In the genomic region with DNA sequence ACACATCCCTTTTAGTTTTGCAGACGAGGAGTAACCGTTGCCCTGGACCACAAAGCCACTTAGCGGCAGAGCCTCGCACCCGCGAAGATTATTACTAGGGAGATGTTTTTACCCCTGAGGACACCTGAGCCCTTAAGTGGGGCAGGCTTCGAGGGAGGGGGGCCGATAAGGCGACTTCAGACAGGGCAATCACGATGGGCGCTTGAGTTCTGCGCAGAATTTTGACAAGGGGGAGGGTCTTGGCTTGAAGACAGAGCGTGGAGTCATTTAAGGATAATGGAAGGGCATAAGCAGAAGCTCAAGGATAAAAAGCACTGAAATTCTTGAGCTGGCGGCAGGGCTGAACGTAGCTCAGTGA, we compare ENCODE assay signal across 8 cellular contexts. TPM values are rescaled to one million over a fixed set of nuclear protein-coding genes. Genes with fewer than 3 reads are reported as not detected.
DNase-seq lines count a peak whose midpoint lies in the region; ATAC-seq and TF ChIP-seq lines count a peak whose summit lies in the region.

No MANE protein-coding gene starts in this region.

- H3K9ac ChIP-seq in PC-3 (ENCODE audit: low read length) = peak overlapping the region; percentile 69

- intact Hi-C loops in PC-3 (cut with micrococcal nuclease) = loop anchor here (2.0 to 10.0 kb wide), 3 partner anchors 57 to 129 kb away; a partner anchor contains a TSS

- ATAC-seq in HG03175 (IDR thresholded peaks at IDR 0.05; ENCODE audit: unreplicated experiment) (peak; percentile 17), PC-3 (peak; percentile 25), HG02571 (IDR thresholded peaks at IDR 0.05; ENCODE audit: unreplicated experiment) (no peak)

- H3K36me3 ChIP-seq in PC-3 (ENCODE audit: low read depth, low read length) = peaks cover 16% of the 10 kb centered on the region; the same call in 1 of the 2 replicates
- H3K36me3 ChIP-seq in kidney epithelial cell (ENCODE audit: control insufficient read depth, insufficient read depth, low read length) = no peaks in the 10 kb centered on the region

- no peaks in the 10 kb centered on the region for H3F3A ChIP-seq in PC-3 (ENCODE audit: low read length, unreplicated experiment)

- CTCF ChIA-PET in PC-3 (lab: Charles Lee) = interaction anchor here (0.6 to 1.0 kb wide), 2 partner anchors 55 to 58 kb away, joined by 3 read pairs; no protein-coding TSS in a partner anchor

- peaks cover 38% of the 10 kb centered on the region for H3K79me2 ChIP-seq in PC-3 (ENCODE audit: low read length)

- H3K27me3 ChIP-seq in PC-3 (ENCODE audit: low read length) (no peaks in the 10 kb centered on the region), kidney epithelial cell (ENCODE audit: control insufficient read depth, insufficient read depth, low read length) (no peaks in the 10 kb centered on the region)

- DNase-seq in activated T-cell treated with anti-CD3 and anti-CD28 coated beads for 4 hours = peak; percentile 5
- no peak for DNase-seq in activated T-cell treated with anti-CD3 and anti-CD28 coated beads, Interleukin-2, amount 50 U/mL, for 1 hour
- DNase-seq in PC-3 = no peak
- DNase-seq in brain pericyte (ENCODE audit: low read depth, low spot score) = peak; percentile 12
- DNase-seq in kidney epithelial cell (ENCODE audit: low read depth) = no peak
- DNase-seq in stimulated activated naive CD4-positive, alpha-beta T cell (lab: John Stamatoyannopoulos, UW) = peak in 4 of 6 experiments; percentile 30 to 59 (median 48)

- H3K9me2 ChIP-seq in PC-3 (replicated peaks; ENCODE audit: low read length) = no peaks in the 10 kb centered on the region

- BruUV-seq in PC-3 (replicated peaks; lab: Mats Ljungman, UMichigan) = TSS peak; percentile 92

- H3K27ac ChIP-seq in PC-3 (ENCODE audit: low read length) = peak overlapping the region; percentile 46

- H3K9me3 ChIP-seq in PC-3 (ENCODE audit: low read length) = no peaks in the 10 kb centered on the region

- peak overlapping the region; percentile 98 for H3K4me2 ChIP-seq in PC-3 (ENCODE audit: low read length)

- TF ChIP-seq CTCF in PC-3 (conservative IDR thresholded peaks at IDR 0.05; ENCODE audit: low read depth, low read length) (no peak), kidney epithelial cell (IDR thresholded peaks at IDR 0.05; ENCODE audit: insufficient read depth, low read length, poor library complexity, severe bottlenecking) (no peak)

- peaks cover 19% of the 10 kb centered on the region for H3K4me1 ChIP-seq in PC-3 (ENCODE audit: insufficient read depth, low read length)

- H2AFZ ChIP-seq in PC-3 (ENCODE audit: low read length) = peak overlapping the region; percentile 94

- H3K4me3 ChIP-seq in PC-3 (ENCODE audit: low read length) (peak overlapping the region; percentile 90), kidney epithelial cell (ENCODE audit: low read depth, low read length) (peak overlapping the region; percentile 94)

- no peaks in the 10 kb centered on the region for H4K20me1 ChIP-seq in PC-3 (ENCODE audit: low read length)

- POLR2A ChIA-PET in PC-3 (lab: Charles Lee; ENCODE audit: unreplicated experiment) = no interaction called here

RNA-seq across cellular contexts. Expression of a gene that starts 0.6 kb away (rescaled TPM):
- total RNA-seq in PC-3 (2014; rRNA removed) (38.9 and 39.0 TPM in 2 replicates), kidney epithelial cell (4.6 and 5.5 TPM in 2 replicates)

RNA-seq across cellular contexts. Expression of a gene that starts 56.5 kb away (rescaled TPM):
- total RNA-seq in PC-3 (2014; rRNA removed) = 1.1 and 1.6 TPM in 2 replicates
- total RNA-seq in kidney epithelial cell = 2.8 and 3.3 TPM in 2 replicates

Comparison
In these comparisons a context has a peak if more than half of its experiments do, and no peak if none do; other contexts are left out.
1. DNase-seq: peak in activated T-cell treated with anti-CD3 and anti-CD28 coated beads for 4 hours (single experiment), brain pericyte (single experiment) and stimulated activated naive CD4-positive, alpha-beta T cell (4 of 6); none in activated T-cell treated with anti-CD3 and anti-CD28 coated beads, Interleukin-2, amount 50 U/mL, for 1 hour (single experiment), PC-3 (single experiment) and kidney epithelial cell (single experiment).